ENCODE assay signal across 9 cellular contexts in the genomic region with DNA sequence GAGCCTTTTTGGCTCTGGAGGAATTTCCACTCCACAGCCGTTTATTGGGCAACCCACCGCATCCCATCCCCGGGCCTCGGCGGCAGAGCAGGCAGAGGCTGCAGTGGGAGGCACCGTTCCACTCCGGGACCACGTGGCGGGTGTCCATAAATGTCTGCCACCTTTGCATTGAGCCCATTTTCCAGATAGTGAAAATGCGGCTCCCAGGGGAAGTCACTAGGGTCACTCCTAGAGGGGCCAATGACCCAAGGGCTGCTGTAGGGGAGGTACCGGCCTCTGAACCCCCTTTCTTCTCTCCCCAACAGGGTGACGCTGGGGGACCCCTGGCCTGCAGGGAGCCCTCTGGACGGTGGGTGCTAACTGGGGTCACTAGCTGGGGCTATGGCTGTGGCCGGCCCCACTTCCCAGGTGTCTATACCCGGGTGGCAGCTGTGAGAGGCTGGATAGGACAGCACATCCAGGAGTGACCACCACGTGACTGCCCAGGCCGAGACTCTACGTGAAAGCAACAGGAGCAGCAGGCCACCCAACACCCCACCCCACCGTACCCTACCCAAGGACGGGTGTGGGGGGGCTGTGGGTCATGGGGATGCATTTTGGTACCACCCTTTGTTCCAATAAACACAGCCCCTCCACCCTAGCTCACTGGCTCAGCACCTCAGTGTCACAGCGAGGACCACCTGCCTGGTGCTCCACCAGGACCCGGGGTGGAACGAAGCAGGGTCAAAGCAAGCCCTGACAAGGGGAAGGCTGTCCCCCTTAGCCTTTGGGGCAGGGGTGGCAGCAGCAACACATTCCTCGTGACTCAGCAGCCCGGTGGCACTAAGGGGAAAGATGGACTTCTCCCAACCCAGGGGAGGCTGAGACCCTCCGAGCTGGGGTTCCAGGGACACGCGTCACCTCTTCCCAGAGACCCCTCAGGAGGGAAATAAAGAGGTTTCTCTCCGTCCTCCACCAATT. TPM values are rescaled to one million over a fixed set of nuclear protein-coding genes. Genes with fewer than 3 reads are reported as not detected.
DNase-seq lines count a peak whose midpoint lies in the region; ATAC-seq, FAIRE-seq and TF ChIP-seq lines count a peak whose summit lies in the region.
"Had no signal": no experiment of that assay in that cellular context is flagged by ENCODE, and none has a peak within 500 bp of the region (broad histone marks: within the 10 kb centered on the region; RNA-seq: fewer than 3 reads in every experiment).

No MANE protein-coding gene starts in this region.

- peak overlapping the region; percentile 86 for H3K27ac Mint-ChIP-seq in astrocyte (ENCODE audit: unreplicated experiment)

- no peaks in the 10 kb centered on the region for H3K9me3 Mint-ChIP-seq in astrocyte (ENCODE audit: unreplicated experiment)

- DNase-seq in Right ventricle myocardium superior (peak; percentile 43), cardiac septum (ENCODE audit: low spot score) (no peak), astrocyte (ENCODE audit: low read depth) (no peak), lower lobe of right lung (no peak), upper lobe of left lung (no peak), 8988T (no peak)
- no peak for DNase-seq in stimulated activated CD4-positive, alpha-beta T cell treated with anti-CD3 and anti-CD28 coated beads, Interleukin-15, amount 100 ng/mL, for 24 hours

- peak overlapping the region; percentile 94 for H3K4me2 ChIP-seq in astrocyte (ENCODE audit: low read length)

- no peaks in the 10 kb centered on the region for H3K27me3 ChIP-seq in astrocyte (ENCODE audit: insufficient read depth, low read length)
- no peaks in the 10 kb centered on the region for H3K27me3 ChIP-seq in lower lobe of right lung (ENCODE audit: low read depth)
- no peaks in the 10 kb centered on the region for H3K27me3 ChIP-seq in upper lobe of left lung

- peaks cover 5% of the 10 kb centered on the region for H3K36me3 ChIP-seq in astrocyte (ENCODE audit: insufficient read depth, low read length)
- peaks cover 18% of the 10 kb centered on the region for H3K36me3 ChIP-seq in lower lobe of right lung
- H3K36me3 ChIP-seq in upper lobe of left lung, result peaks cover 0 to 20% (median 10%) of the 10 kb centered on the region in 4 donors

- TF ChIP-seq CTCF in astrocyte (IDR thresholded peaks at IDR 0.05; ENCODE audit: insufficient read depth, low read depth, low read length), result no peak
- no peak for TF ChIP-seq CTCF in lower lobe of right lung (IDR thresholded peaks at IDR 0.05)
- TF ChIP-seq CTCF in upper lobe of left lung (IDR thresholded peaks at IDR 0.05), result no peak

- TF ChIP-seq POLR2A in upper lobe of left lung (IDR thresholded peaks at IDR 0.05), result no peak

- 83 to 87% methylated on average over 12 to 29 of the region's 29 CpGs for WGBS in upper lobe of left lung, 2 donors

- H3K79me2 ChIP-seq in astrocyte (ENCODE audit: insufficient read depth, low read length), result peaks cover 47% of the 10 kb centered on the region

- H3K4me1 ChIP-seq in astrocyte (ENCODE audit: insufficient read depth, low read length) (peaks cover 21% of the 10 kb centered on the region), lower lobe of right lung (peaks cover 28% of the 10 kb centered on the region), upper lobe of left lung (peaks cover 22 to 45% (median 24%) of the 10 kb centered on the region in 4 donors)

- no peak for TF ChIP-seq EP300 in upper lobe of left lung (IDR thresholded peaks at IDR 0.05)

- peak overlapping the region; percentile 92 for H3K4me3 Mint-ChIP-seq in astrocyte (ENCODE audit: unreplicated experiment)

- peak overlapping the region; percentile 81 for H3K4me3 ChIP-seq in astrocyte (ENCODE audit: insufficient read depth, low read depth, low read length)
- H3K4me3 ChIP-seq in lower lobe of right lung, result peak overlapping the region; percentile 96
- peak overlapping the region in 3 of 4 donors; percentile 79 to 99 (median 95) for H3K4me3 ChIP-seq in upper lobe of left lung

- peaks cover 28% of the 10 kb centered on the region for H4K20me1 ChIP-seq in astrocyte (ENCODE audit: insufficient read depth, low read length)

- peak overlapping the region; percentile 92 for H3K9ac ChIP-seq in astrocyte (ENCODE audit: low read length)

- H3K27ac ChIP-seq in astrocyte (ENCODE audit: low read depth, low read length), result peak overlapping the region; percentile 16
- H3K27ac ChIP-seq in lower lobe of right lung, result no peak overlapping the region
- H3K27ac ChIP-seq in upper lobe of left lung, result no peak overlapping the region

- peaks cover 4% of the 10 kb centered on the region for H3K4me1 Mint-ChIP-seq in astrocyte (ENCODE audit: low read depth, unreplicated experiment)

- no peak for ATAC-seq in Right ventricle myocardium superior (ENCODE audit: poor library complexity)
- ATAC-seq in lower lobe of right lung, result no peak
- ATAC-seq in upper lobe of left lung (ENCODE audit: low FRiP score in 2 of 2), result no peak
- no peak for ATAC-seq in HG03342 (IDR thresholded peaks at IDR 0.05; ENCODE audit: unreplicated experiment)

- H3K36me3 Mint-ChIP-seq in astrocyte (ENCODE audit: low read depth, unreplicated experiment), result peaks cover 2% of the 10 kb centered on the region

- no peak overlapping the region for H2AFZ ChIP-seq in astrocyte (ENCODE audit: low read depth, low read length)

- no peaks in the 10 kb centered on the region for H3K27me3 Mint-ChIP-seq in astrocyte (ENCODE audit: low read depth, unreplicated experiment)

- intact Hi-C loops in Right ventricle myocardium superior (cut with DNase I) (no loop called here), cardiac septum (cut with DNase I) (loop anchor here (2.0 kb wide), 2 partner anchors 29 to 37 kb away; no protein-coding TSS in a partner anchor), lower lobe of right lung (cut with DNase I) (no loop called here)

- H3K9me3 ChIP-seq in astrocyte (ENCODE audit: insufficient read depth, low read depth, low read length) (no peaks in the 10 kb centered on the region), lower lobe of right lung (no peaks in the 10 kb centered on the region), upper lobe of left lung (no peaks in the 10 kb centered on the region)

- no peak for FAIRE-seq in astrocyte (lab: Jason Lieb, UNC)
- FAIRE-seq: G401.6 had no signal

RNA-seq across cellular contexts. Expression of a gene that starts 1.5 kb away (rescaled TPM):
- total RNA-seq in Right ventricle myocardium superior (96.6 TPM), cardiac septum (57.3 TPM), astrocyte (93.4 and 105 TPM in 2 replicates), lower lobe of right lung (53.3 TPM), upper lobe of left lung (10 to 100 TPM; 26.2 to 82.3 (median 40.0) TPM)

RNA-seq across cellular contexts. Expression of a gene that starts 30.9 kb away (rescaled TPM):
- total RNA-seq in Right ventricle myocardium superior (13.9 TPM), cardiac septum (13.2 TPM), astrocyte (64.0 and 72.1 TPM in 2 replicates), lower lobe of right lung (20.9 TPM), upper lobe of left lung (10 to 100 TPM; 15.7 to 49.7 (median 28.2) TPM)

RNA-seq across cellular contexts. Expression of a gene that starts 50.0 kb away (rescaled TPM):
- total RNA-seq in Right ventricle myocardium superior, result 42.1 TPM
- 54.4 TPM for total RNA-seq in cardiac septum
- 161 and 190 TPM in 2 replicates for total RNA-seq in astrocyte
- total RNA-seq in lower lobe of right lung, result 89.9 TPM
- total RNA-seq in upper lobe of left lung, result 100 to 1,000 TPM in 4 of 6 donors, 10 to 100 TPM in 2; 93.2 to 247 (median 139) TPM
